ENCODE assay signal across 16 cellular contexts in the genomic region with DNA sequence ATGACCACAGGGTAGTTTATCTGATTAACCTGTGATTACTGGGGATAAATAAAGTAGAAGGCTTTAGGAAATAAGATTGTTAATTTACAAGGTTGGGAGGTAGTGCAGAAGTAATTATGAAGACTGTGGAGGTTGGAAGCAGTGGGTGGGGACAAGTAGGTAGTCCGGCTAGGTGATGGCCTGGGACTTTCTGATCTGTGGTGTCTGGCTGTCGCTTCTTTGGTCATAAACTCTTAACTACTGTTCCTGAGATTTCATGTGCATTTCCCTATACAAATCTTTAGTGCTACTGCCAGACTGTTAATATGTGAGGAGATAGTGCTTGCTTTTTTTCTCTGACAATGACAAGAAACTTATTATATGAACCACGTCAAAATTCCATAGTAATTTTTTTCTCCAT. TPM values are rescaled to one million over a fixed set of nuclear protein-coding genes. Genes with fewer than 3 reads are reported as not detected.
"Had no signal": no experiment of that assay in that cellular context is flagged by ENCODE, and none has a peak within 500 bp of the region (broad histone marks: within the 10 kb centered on the region; RNA-seq: fewer than 3 reads in every experiment).

No MANE protein-coding gene starts in this region.

- H3K9me3 ChIP-seq: upper lobe of right lung had no signal

- H3K4me1 ChIP-seq: upper lobe of right lung had no signal

- DNase-seq: activated T-cell treated with anti-CD3 and anti-CD28 coated beads, Interleukin-2, amount 50 U/mL, for 4 hours; amygdala; dermis blood vessel endothelial cell; effector memory CD4-positive, alpha-beta T cell; esophagus squamous epithelium; mesendoderm; stimulated activated CD4-positive, alpha-beta T cell treated with anti-CD3 and anti-CD28 coated beads, Interleukin-4, amount 100 ng/mL, for 24 hours; T1000; upper lobe of right lung had no signal

- ATAC-seq: sciatic nerve, upper lobe of right lung had no signal

- H3K4me3 ChIP-seq: cardiac muscle cell, esophagus squamous epithelium, smooth muscle cell, upper lobe of right lung had no signal

- H3K27me3 ChIP-seq: upper lobe of right lung had no signal

- H3K4me3 Mint-ChIP-seq: activated T-cell treated with anti-CD3 and anti-CD28 coated beads, Interleukin-2, amount 50 U/mL, for 4 hours had no signal

- H3K27ac ChIP-seq: cardiac muscle cell, esophagus squamous epithelium, upper lobe of right lung had no signal

- H3K36me3 Mint-ChIP-seq: activated naive CD8-positive, alpha-beta T cell; naive thymus-derived CD8-positive, alpha-beta T cell; stimulated activated effector memory CD8-positive, alpha-beta T cell treated with anti-CD3 and anti-CD28 coated beads, Interleukin-12 subunit alpha, Interleukin-12 subunit beta, amount 100 ng/mL, for 72 hours had no signal

- H3K36me3 ChIP-seq: cardiac muscle cell, esophagus squamous epithelium, upper lobe of right lung had no signal

- H3K9me3 Mint-ChIP-seq: activated T-cell treated with anti-CD3 and anti-CD28 coated beads, Interleukin-2, amount 50 U/mL, for 4 hours; stimulated activated effector memory CD8-positive, alpha-beta T cell treated with anti-CD3 and anti-CD28 coated beads, Interleukin-12 subunit alpha, Interleukin-12 subunit beta, amount 100 ng/mL, for 72 hours had no signal

- H3K27ac Mint-ChIP-seq: activated naive CD8-positive, alpha-beta T cell; stimulated activated effector memory CD8-positive, alpha-beta T cell treated with anti-CD3 and anti-CD28 coated beads, Interleukin-12 subunit alpha, Interleukin-12 subunit beta, amount 100 ng/mL, for 72 hours had no signal

RNA-seq across cellular contexts. Expression of gene HNF1B, which starts 19.5 kb away (rescaled TPM):
- total RNA-seq: cardiac muscle cell; esophagus squamous epithelium; lower leg skin; naive thymus-derived CD8-positive, alpha-beta T cell; sciatic nerve; smooth muscle cell had no signal
- polyA plus RNA-seq: cardiac muscle cell; naive thymus-derived CD8-positive, alpha-beta T cell; smooth muscle cell had no signal
